Comparison of ENCODE assay signal across 8 cellular contexts in the genomic region with DNA sequence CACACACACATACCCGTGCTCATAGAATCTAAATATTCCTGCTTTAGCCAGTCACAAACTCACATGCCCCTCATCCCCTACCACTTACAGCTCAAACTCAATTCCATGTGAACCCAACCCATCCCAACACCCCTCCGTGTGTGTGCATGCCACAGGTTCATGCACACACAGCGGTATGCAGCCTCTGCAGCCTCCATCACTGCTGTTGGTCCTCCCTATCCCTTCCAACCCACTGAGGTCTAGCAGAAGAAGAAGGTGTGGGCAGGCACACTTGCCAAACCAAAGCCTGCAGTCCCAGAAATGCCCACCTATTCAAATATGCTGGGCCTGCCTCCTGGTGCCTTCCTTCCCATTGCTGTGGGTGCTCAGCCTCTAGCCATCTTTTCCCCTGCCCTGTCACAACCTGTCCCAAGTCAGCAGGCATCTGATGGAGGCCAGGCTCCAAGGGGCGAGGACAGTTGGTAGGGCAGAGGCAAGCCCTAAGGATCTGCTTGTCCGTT. TPM values are rescaled to one million over a fixed set of nuclear protein-coding genes. Genes with fewer than 3 reads are reported as not detected.
A peak's percentile ranks its signal among the peaks of the same experiment; 100 is the strongest.
DNase-seq lines count a peak whose midpoint lies in the region; TF ChIP-seq lines count a peak whose summit lies in the region.

No MANE protein-coding gene starts in this region.

- peak overlapping the region; percentile 73 for H3K4me3 Mint-ChIP-seq in activated CD4-positive, alpha-beta T cell treated with anti-CD3 and anti-CD28 coated beads, Interleukin-2, amount 10 ng/mL, durations not matched to agents 7 days and 5 days

- no peaks in the 10 kb centered on the region for H4K20me1 ChIP-seq in PC-9 (ENCODE audit: insufficient read depth)
- H4K20me1 ChIP-seq in hepatocyte (ENCODE audit: insufficient read depth, poor library complexity, severe bottlenecking), result peaks cover 15% of the 10 kb centered on the region

- TF ChIP-seq CTCF in PC-9 (conservative IDR thresholded peaks at IDR 0.05), result no peak
- no peak for TF ChIP-seq CTCF in hepatocyte (IDR thresholded peaks at IDR 0.05; ENCODE audit: poor library complexity)

- H3K79me2 ChIP-seq in PC-9 (ENCODE audit: low read depth) (peaks cover 61% of the 10 kb centered on the region), hepatocyte (peaks cover 55% of the 10 kb centered on the region)

- H3K27me3 ChIP-seq in PC-9 (ENCODE audit: insufficient read depth, low read depth) (no peaks in the 10 kb centered on the region), hepatocyte (no peaks in the 10 kb centered on the region)

- intact Hi-C loops in PC-9 (cut with micrococcal nuclease; ENCODE audit: unreplicated experiment), result loop anchor here (1.0 kb wide), 2 partner anchors 9 to 25 kb away; no protein-coding TSS in a partner anchor

- peaks cover 97% of the 10 kb centered on the region for H3K4me1 Mint-ChIP-seq in activated CD4-positive, alpha-beta T cell treated with anti-CD3 and anti-CD28 coated beads, Interleukin-2, amount 10 ng/mL, durations not matched to agents 7 days and 5 days

- H3K27ac ChIP-seq in PC-9, result peak overlapping the region; percentile 69
- peak overlapping the region; percentile 55 for H3K27ac ChIP-seq in hepatocyte
- H3K27ac ChIP-seq in substantia nigra (ENCODE audit: low read depth, low read length, poor library complexity, severe bottlenecking), result peak overlapping the region; percentile 32

- H3K36me3 Mint-ChIP-seq in activated CD4-positive, alpha-beta T cell treated with anti-CD3 and anti-CD28 coated beads, Interleukin-2, amount 10 ng/mL, durations not matched to agents 7 days and 5 days (ENCODE audit: low read depth), result peaks cover 79% of the 10 kb centered on the region

- CTCF ChIA-PET in activated CD4-positive, alpha-beta T cell treated with anti-CD3 and anti-CD28 coated beads, Interleukin-2, amount 10 ng/mL, durations not matched to agents 7 days and 5 days (lab: Charles Lee), result interaction anchor here (1.0 to 2.2 kb wide), 9 partner anchors 10 to 141 kb away, joined by 3 to 11 read pairs (median 4); no protein-coding TSS in a partner anchor
- CTCF ChIA-PET in PC-9 (lab: Charles Lee), result interaction anchor here (0.9 to 1.6 kb wide), 2 partner anchors 24 to 141 kb away, joined by 3 to 7 read pairs; no protein-coding TSS in a partner anchor

- no TSS peak for BruUV-seq in PC-9 (replicated peaks; lab: Mats Ljungman, UMichigan)

- no peak for DNase-seq in activated CD4-positive, alpha-beta T cell treated with anti-CD3 and anti-CD28 coated beads, Interleukin-2, amount 10 ng/mL, durations not matched to agents 7 days and 5 days
- no peak for DNase-seq in activated CD4-positive, alpha-beta T cell treated with anti-CD3 and anti-CD28 coated beads for 48 hours
- DNase-seq in PC-9, result no peak
- no peak for DNase-seq in hepatocyte (ENCODE audit: low spot score)
- DNase-seq in substantia nigra (lab: John Stamatoyannopoulos, UW), result no peak
- DNase-seq in NCI-H2029 treated with DMSO at 0.1 percent for 48 hours (lab: John Stamatoyannopoulos, UW), result no peak
- DNase-seq in NCI-H2081 (lab: John Stamatoyannopoulos, UW), result no peak
- no peak for DNase-seq in GDM1 (lab: John Stamatoyannopoulos, UW)

- peak overlapping the region; percentile 99 for H3K27ac Mint-ChIP-seq in activated CD4-positive, alpha-beta T cell treated with anti-CD3 and anti-CD28 coated beads, Interleukin-2, amount 10 ng/mL, durations not matched to agents 7 days and 5 days

- peaks cover 61% of the 10 kb centered on the region for H3F3A ChIP-seq in PC-9 (ENCODE audit: insufficient read depth, low read depth)

- H3K36me3 ChIP-seq in PC-9 (ENCODE audit: low read depth), result peaks cover 20% of the 10 kb centered on the region
- no peaks in the 10 kb centered on the region for H3K36me3 ChIP-seq in hepatocyte (replicated peaks; ENCODE audit: insufficient read depth, low read depth)

- H3K9me3 ChIP-seq in PC-9 (ENCODE audit: insufficient read depth, low read depth) (no peaks in the 10 kb centered on the region), hepatocyte (ENCODE audit: low read depth) (no peaks in the 10 kb centered on the region)

- POLR2A ChIA-PET in activated CD4-positive, alpha-beta T cell treated with anti-CD3 and anti-CD28 coated beads, Interleukin-2, amount 10 ng/mL, durations not matched to agents 7 days and 5 days (lab: Charles Lee), result interaction anchor here (1.0 to 1.2 kb wide), 3 partner anchors 9 to 24 kb away, joined by 3 to 4 read pairs (median 3); no protein-coding TSS in a partner anchor
- POLR2A ChIA-PET in PC-9 (lab: Charles Lee; ENCODE audit: unreplicated experiment), result interaction anchor here (0.6 to 1.1 kb wide), 3 partner anchors 53 to 362 kb away, joined by 4 to 8 read pairs (median 5); no protein-coding TSS in a partner anchor

- H3K27me3 Mint-ChIP-seq in activated CD4-positive, alpha-beta T cell treated with anti-CD3 and anti-CD28 coated beads, Interleukin-2, amount 10 ng/mL, durations not matched to agents 7 days and 5 days, result no peaks in the 10 kb centered on the region

- no peak overlapping the region for H3K4me3 ChIP-seq in PC-9
- H3K4me3 ChIP-seq in hepatocyte, result no peak overlapping the region

- H3K4me1 ChIP-seq in PC-9 (replicated peaks; ENCODE audit: insufficient read depth), result peaks cover 65% of the 10 kb centered on the region
- H3K4me1 ChIP-seq in hepatocyte (ENCODE audit: insufficient read depth), result peaks cover 33% of the 10 kb centered on the region

- WGBS in hepatocyte (ENCODE audit: low lambda C conversion rate, missing lambda C conversion rate), result 87% methylated on average over 5 of the region's 5 CpGs

- H3K9me2 ChIP-seq in PC-9 (ENCODE audit: insufficient read depth) (no peaks in the 10 kb centered on the region), hepatocyte (replicated peaks; ENCODE audit: insufficient read depth) (no peaks in the 10 kb centered on the region)

- H3K4me2 ChIP-seq in PC-9, result peak overlapping the region; percentile 70
- no peak overlapping the region for H3K4me2 ChIP-seq in hepatocyte

- no peaks in the 10 kb centered on the region for H3K9me3 Mint-ChIP-seq in activated CD4-positive, alpha-beta T cell treated with anti-CD3 and anti-CD28 coated beads, Interleukin-2, amount 10 ng/mL, durations not matched to agents 7 days and 5 days

- H2AFZ ChIP-seq in PC-9, result no peak overlapping the region
- H2AFZ ChIP-seq in hepatocyte, result no peak overlapping the region

RNA-seq across cellular contexts. Expression of a gene that starts 26.2 kb away (rescaled TPM):
- total RNA-seq in activated CD4-positive, alpha-beta T cell treated with anti-CD3 and anti-CD28 coated beads, Interleukin-2, amount 10 ng/mL, durations not matched to agents 7 days and 5 days, result 100 to 1,000 TPM in 1 of 2 experiments, 10 to 100 TPM in 1; 98.0 to 109 TPM
- 327 and 337 TPM in 2 replicates for total RNA-seq in PC-9 (2021)
- 271 and 301 TPM in 2 replicates for total RNA-seq in hepatocyte
- 271 and 314 TPM in 2 replicates for polyA plus RNA-seq in hepatocyte
